Comparison of ENCODE assay signal across 18 cellular contexts in genomic region chrX:54230440-54231148, GRCh38. TPM values are rescaled to one million over a fixed set of nuclear protein-coding genes. Genes with fewer than 3 reads are reported as not detected.
A peak's percentile ranks its signal among the peaks of the same experiment; 100 is the strongest.
DNase-seq lines count a peak whose midpoint lies in the region; TF ChIP-seq lines count a peak whose summit lies in the region.
"Had no signal": no experiment of that assay in that cellular context is flagged by ENCODE, and none has a peak within 500 bp of the region (broad histone marks: within the 10 kb centered on the region; RNA-seq: fewer than 3 reads in every experiment).

No MANE protein-coding gene starts in this region.

- no peaks in the 10 kb centered on the region for H3K4me1 ChIP-seq in mesenchymal stem cell (ENCODE audit: control insufficient read depth, insufficient read depth, low read depth, low read length)
- H3K4me1 ChIP-seq in osteoblast (ENCODE audit: insufficient read depth, low read length): no peaks in the 10 kb centered on the region
- H3K4me1 ChIP-seq: A549 had no signal

- no peak overlapping the region for H4K91ac ChIP-seq in mesenchymal stem cell (ENCODE audit: low read length)

- no peak overlapping the region for H2BK15ac ChIP-seq in mesenchymal stem cell (ENCODE audit: low read depth, poor library complexity, severe bottlenecking)

- H3K9ac ChIP-seq in mesenchymal stem cell (ENCODE audit: low read length): no peak overlapping the region

- no peak overlapping the region for H2BK5ac ChIP-seq in mesenchymal stem cell (ENCODE audit: low read depth, low read length, poor library complexity, severe bottlenecking)

- H3K36me3 ChIP-seq in mesenchymal stem cell (ENCODE audit: control insufficient read depth in 1 of 2, insufficient read depth in 2 of 2, low read depth in 1 of 2, low read length in 2 of 2) (no peaks in the 10 kb centered on the region), WERI-Rb-1 (no peaks in the 10 kb centered on the region), osteoblast (ENCODE audit: insufficient read depth, low read length) (no peaks in the 10 kb centered on the region)

- H3K27ac ChIP-seq in mesenchymal stem cell (ENCODE audit: low read length, poor library complexity, severe bottlenecking) (no peak overlapping the region), WERI-Rb-1 (no peak overlapping the region), osteoblast (ENCODE audit: low read depth, low read length) (no peak overlapping the region)
- H3K27ac ChIP-seq: A549, PC-9 had no signal

- H4K20me1 ChIP-seq in osteoblast (ENCODE audit: insufficient read depth, low read length): no peaks in the 10 kb centered on the region

- 71% methylated on average over 4 of the region's 4 CpGs for WGBS in mesenchymal stem cell

- H3K27me3 ChIP-seq in mesenchymal stem cell (ENCODE audit: control insufficient read depth in 1 of 2, insufficient read depth in 1 of 2, low read length in 2 of 2): peaks cover 0 to 2% of the 10 kb centered on the region in 2 experiments
- H3K27me3 ChIP-seq in WERI-Rb-1 (ENCODE audit: insufficient read depth, low read depth, severe bottlenecking): no peaks in the 10 kb centered on the region
- H3K27me3 ChIP-seq in osteoblast (ENCODE audit: insufficient read depth, low read length): no peaks in the 10 kb centered on the region

- H2AK5ac ChIP-seq in mesenchymal stem cell (ENCODE audit: low read length, severe bottlenecking): no peak overlapping the region

- H3K4ac ChIP-seq in mesenchymal stem cell (ENCODE audit: low read depth in 1 of 2, low read length in 2 of 2): no peak overlapping the region

- no peak overlapping the region for H3K23ac ChIP-seq in mesenchymal stem cell (ENCODE audit: low read length in 2 of 2)

- TF ChIP-seq CTCF in WERI-Rb-1 (IDR thresholded peaks at IDR 0.05; ENCODE audit: low read depth, low read length): no peak
- TF ChIP-seq CTCF in osteoblast (IDR thresholded peaks at IDR 0.05; ENCODE audit: extremely low read depth, low read depth, low read length): no peak

- H3K9me3 ChIP-seq in mesenchymal stem cell (ENCODE audit: control insufficient read depth, low read length) (no peaks in the 10 kb centered on the region), WERI-Rb-1 (ENCODE audit: severe bottlenecking) (no peaks in the 10 kb centered on the region), osteoblast (ENCODE audit: low read depth, low read length) (no peaks in the 10 kb centered on the region)
- H3K9me3 ChIP-seq: A549 had no signal

- no peak overlapping the region for H2BK120ac ChIP-seq in mesenchymal stem cell (ENCODE audit: low read depth, low read length)

- no peak overlapping the region for H3K14ac ChIP-seq in mesenchymal stem cell (ENCODE audit: low read length in 2 of 2)

- H2AFZ ChIP-seq in mesenchymal stem cell (ENCODE audit: low read depth, low read length): no peak overlapping the region
- H2AFZ ChIP-seq in osteoblast (ENCODE audit: low read length): no peak overlapping the region
- H2AFZ ChIP-seq: PC-9 had no signal

- H2BK12ac ChIP-seq in mesenchymal stem cell (ENCODE audit: low read length in 2 of 2): no peak overlapping the region

- H4K8ac ChIP-seq in mesenchymal stem cell (ENCODE audit: low read length): no peak overlapping the region

- no peaks in the 10 kb centered on the region for H3K79me1 ChIP-seq in mesenchymal stem cell (replicated peaks; ENCODE audit: low read length, poor library complexity, severe bottlenecking)

- DNase-seq in EH (ENCODE audit: low read depth) (peak; percentile 19), amniotic epithelial cell (ENCODE audit: low read depth) (peak; percentile 5), fibroblast of peridontal ligament (ENCODE audit: extremely low read depth) (peak; percentile 59), mesenchymal stem cell (peak; percentile 3), HuH-7.5 (ENCODE audit: low spot score) (no peak), WERI-Rb-1 (no peak), osteoblast (ENCODE audit: insufficient read length, low spot score, missing footprints) (no peak), NCI-H526 treated with DMSO at 0.1 percent for 48 hours (lab: John Stamatoyannopoulos, UW) (no peak)
- DNase-seq: AML-193, DMS53, NCI-H1092 treated with DMSO at 0.1 percent for 48 hours, NCI-H1694 treated with DMSO at 0.1 percent for 48 hours, NCI-H446, NCI-H748 treated with DMSO at 0.1 percent for 48 hours, PC-9 had no signal

- H3K79me2 ChIP-seq in osteoblast (ENCODE audit: insufficient read depth, low read length): no peaks in the 10 kb centered on the region

- H3K4me3 ChIP-seq in mesenchymal stem cell (ENCODE audit: insufficient read depth in 1 of 2, low read depth in 1 of 2, low read length in 2 of 2): no peak overlapping the region
- no peak overlapping the region for H3K4me3 ChIP-seq in WERI-Rb-1 (ENCODE audit: low read depth, low read length)
- no peak overlapping the region for H3K4me3 ChIP-seq in osteoblast (ENCODE audit: insufficient read depth, low read length)
- H3K4me3 ChIP-seq: A549, GM12878, K562, PC-9 had no signal

- no peak overlapping the region for H3K4me2 ChIP-seq in mesenchymal stem cell (ENCODE audit: low read length, poor library complexity, severe bottlenecking)
- H3K4me2 ChIP-seq in osteoblast (ENCODE audit: insufficient read depth, low read length): no peak overlapping the region
- H3K4me2 ChIP-seq: A549, PC-9 had no signal

- H3K18ac ChIP-seq in mesenchymal stem cell (ENCODE audit: low read depth in 1 of 2, low read length in 2 of 2): no peak overlapping the region

RNA-seq across cellular contexts. Expression of gene FAM120C, which starts 47.5 kb away (rescaled TPM):
- polyA plus RNA-seq in mesenchymal stem cell (2013, experiment 1 of 2): 2.6 TPM
- polyA plus RNA-seq in mesenchymal stem cell (2013, experiment 2 of 2): 2.7 TPM
- total RNA-seq in osteoblast: 8.0 TPM in 2 replicates

Comparison
In these comparisons a context has a peak if more than half of its experiments do, and no peak if none do; other contexts are left out.
1. DNase-seq: peak in EH (single experiment), amniotic epithelial cell (single experiment), fibroblast of peridontal ligament (single experiment) and mesenchymal stem cell (single experiment); none in HuH-7.5 (single experiment), WERI-Rb-1 (single experiment), osteoblast (single experiment) and NCI-H526 treated with DMSO at 0.1 percent for 48 hours (single experiment).